Comparison of ENCODE assay signal across 16 cellular contexts in genomic region chr10:11881028-11881476, GRCh38. TPM values are rescaled to one million over a fixed set of nuclear protein-coding genes. Genes with fewer than 3 reads are reported as not detected.
DNase-seq lines count a peak whose midpoint lies in the region; ATAC-seq and TF ChIP-seq lines count a peak whose summit lies in the region.
"Had no signal": no experiment of that assay in that cellular context is flagged by ENCODE, and none has a peak within 500 bp of the region (broad histone marks: within the 10 kb centered on the region; RNA-seq: fewer than 3 reads in every experiment).

No MANE protein-coding gene starts in this region.

- H3K79me2 ChIP-seq in PC-9 (ENCODE audit: low read depth) = 0 out of 2 replicates have a peak, but pooled peaks cover 3% of the 10 kb centered on the region
- no peaks in the 10 kb centered on the region for H3K79me2 ChIP-seq in osteoblast (ENCODE audit: insufficient read depth, low read length)

- peaks cover 14% of the 10 kb centered on the region for H3K36me3 Mint-ChIP-seq in Calu3 (ENCODE audit: insufficient read depth, unreplicated experiment)
- H3K36me3 Mint-ChIP-seq: CD8-positive, alpha-beta T cell had no signal

- no peak for ATAC-seq in GM19328 (IDR thresholded peaks at IDR 0.05; ENCODE audit: unreplicated experiment)
- ATAC-seq: CD8-positive, alpha-beta T cell had no signal

- H3K4me1 ChIP-seq in PC-9 (replicated peaks; ENCODE audit: insufficient read depth) (peaks cover 79% of the 10 kb centered on the region), osteoblast (ENCODE audit: insufficient read depth, low read length) (peaks cover 3% of the 10 kb centered on the region)

- H3K4me3 ChIP-seq in PC-9 = no peak overlapping the region
- H3K4me3 ChIP-seq in osteoblast (ENCODE audit: insufficient read depth, low read length) = no peak overlapping the region

- H3F3A ChIP-seq in PC-9 (ENCODE audit: insufficient read depth, low read depth) = peaks cover 54% of the 10 kb centered on the region

- H3K36me3 ChIP-seq in PC-9 (ENCODE audit: low read depth) = no peaks in the 10 kb centered on the region
- no peaks in the 10 kb centered on the region for H3K36me3 ChIP-seq in osteoblast (ENCODE audit: insufficient read depth, low read length)

- DNase-seq in Calu3 (no peak), PC-9 (no peak), epithelial cell of prostate (ENCODE audit: low read depth, low spot score) (no peak), osteoblast (ENCODE audit: insufficient read length, low spot score, missing footprints) (peak; percentile 71), T-helper 1 cell (no peak), GDM1 (lab: John Stamatoyannopoulos, UW) (no peak)
- DNase-seq: CD8-positive, alpha-beta T cell; NCI-H1436 treated with DMSO at 0.1 percent for 48 hours; NCI-H2081 treated with DMSO at 0.1 percent for 48 hours; NCI-H345; NCI-H526 treated with DMSO at 0.1 percent for 48 hours; NK-92 treated with Interleukin-12 subunit alpha and Interleukin-12 subunit beta, amount 100 ng/mL, for 24 hours; OCI-M1; SHP77 had no signal

- no peaks in the 10 kb centered on the region for H3K27me3 ChIP-seq in PC-9 (ENCODE audit: insufficient read depth, low read depth)
- no peaks in the 10 kb centered on the region for H3K27me3 ChIP-seq in osteoblast (ENCODE audit: insufficient read depth, low read length)

- no peak overlapping the region for H3K4me3 Mint-ChIP-seq in Calu3 (ENCODE audit: low read depth, unreplicated experiment)
- H3K4me3 Mint-ChIP-seq: CD8-positive, alpha-beta T cell; H9 had no signal

- H2AFZ ChIP-seq in PC-9 (no peak overlapping the region), osteoblast (ENCODE audit: low read length) (no peak overlapping the region)

- H4K20me1 ChIP-seq in PC-9 (ENCODE audit: insufficient read depth) = no peaks in the 10 kb centered on the region
- H4K20me1 ChIP-seq in osteoblast (ENCODE audit: insufficient read depth, low read length) = no peaks in the 10 kb centered on the region

- TF ChIP-seq CTCF in Calu3 (IDR thresholded peaks at IDR 0.05; ENCODE audit: unreplicated experiment) (no peak), PC-9 (conservative IDR thresholded peaks at IDR 0.05) (no peak), osteoblast (IDR thresholded peaks at IDR 0.05; ENCODE audit: extremely low read depth, low read depth, low read length) (no peak)

- no TSS peak for BruUV-seq in Calu3 (replicated peaks; lab: Mats Ljungman, UMichigan)
- TSS peak; percentile 84 for BruUV-seq in PC-9 (replicated peaks; lab: Mats Ljungman, UMichigan)

- H3K4me1 Mint-ChIP-seq in Calu3 (ENCODE audit: low read depth, unreplicated experiment) = peaks cover 40% of the 10 kb centered on the region

- H3K27ac Mint-ChIP-seq in Calu3 (ENCODE audit: unreplicated experiment) = peak overlapping the region; percentile 95
- H3K27ac Mint-ChIP-seq: CD8-positive, alpha-beta T cell had no signal

- CTCF ChIA-PET in Calu3 (lab: Charles Lee) = interaction anchor here (0.7 to 1.4 kb wide), 3 partner anchors 39 to 82 kb away, joined by 3 to 4 read pairs (median 3); no protein-coding TSS in a partner anchor
- CTCF ChIA-PET in PC-9 (lab: Charles Lee) = interaction anchor here (0.6 to 2.6 kb wide), 4 partner anchors 17 to 105 kb away, joined by 3 to 12 read pairs (median 5); no protein-coding TSS in a partner anchor

- peak overlapping the region; percentile 100 for H3K27ac ChIP-seq in PC-9
- peak overlapping the region; percentile 100 for H3K27ac ChIP-seq in epithelial cell of prostate
- no peak overlapping the region for H3K27ac ChIP-seq in osteoblast (ENCODE audit: low read depth, low read length)

- intact Hi-C loops in Calu3 (cut with micrococcal nuclease; ENCODE audit: unreplicated experiment) = loop anchor here (1.0 kb wide), 1 partner anchor 105 kb away; no protein-coding TSS in a partner anchor
- intact Hi-C loops in PC-9 (cut with micrococcal nuclease; ENCODE audit: unreplicated experiment) = loop anchor here (1.0 kb wide), 1 partner anchor 105 kb away; no protein-coding TSS in a partner anchor

- no peaks in the 10 kb centered on the region for H3K9me2 ChIP-seq in PC-9 (ENCODE audit: insufficient read depth)

- H3K27me3 Mint-ChIP-seq in Calu3 (ENCODE audit: unreplicated experiment) = no peaks in the 10 kb centered on the region

- H3K9me3 ChIP-seq in PC-9 (ENCODE audit: insufficient read depth, low read depth) (no peaks in the 10 kb centered on the region), osteoblast (ENCODE audit: low read depth, low read length) (no peaks in the 10 kb centered on the region)

- H3K4me2 ChIP-seq in PC-9 (peak overlapping the region; percentile 73), osteoblast (ENCODE audit: insufficient read depth, low read length) (no peak overlapping the region)

- no peaks in the 10 kb centered on the region for H3K9me3 Mint-ChIP-seq in Calu3 (ENCODE audit: low read depth, unreplicated experiment)
- H3K9me3 Mint-ChIP-seq: CD8-positive, alpha-beta T cell; H9 had no signal

- POLR2A ChIA-PET in PC-9 (lab: Charles Lee; ENCODE audit: unreplicated experiment) = interaction anchor here (0.6 to 1.4 kb wide), 8 partner anchors 17 to 314 kb away, joined by 3 to 7 read pairs (median 4); partner anchors contain the start of gene NUDT5

RNA-seq across cellular contexts. Expression of gene PROSER2, which starts 57.9 kb away (rescaled TPM):
- 18.8 and 19.5 TPM in 2 replicates for total RNA-seq in Calu3 (2022)
- total RNA-seq in PC-9 (2021) = 66.6 and 87.5 TPM in 2 replicates
- total RNA-seq in osteoblast = 4.4 and 6.9 TPM in 2 replicates
